In the genomic region with DNA sequence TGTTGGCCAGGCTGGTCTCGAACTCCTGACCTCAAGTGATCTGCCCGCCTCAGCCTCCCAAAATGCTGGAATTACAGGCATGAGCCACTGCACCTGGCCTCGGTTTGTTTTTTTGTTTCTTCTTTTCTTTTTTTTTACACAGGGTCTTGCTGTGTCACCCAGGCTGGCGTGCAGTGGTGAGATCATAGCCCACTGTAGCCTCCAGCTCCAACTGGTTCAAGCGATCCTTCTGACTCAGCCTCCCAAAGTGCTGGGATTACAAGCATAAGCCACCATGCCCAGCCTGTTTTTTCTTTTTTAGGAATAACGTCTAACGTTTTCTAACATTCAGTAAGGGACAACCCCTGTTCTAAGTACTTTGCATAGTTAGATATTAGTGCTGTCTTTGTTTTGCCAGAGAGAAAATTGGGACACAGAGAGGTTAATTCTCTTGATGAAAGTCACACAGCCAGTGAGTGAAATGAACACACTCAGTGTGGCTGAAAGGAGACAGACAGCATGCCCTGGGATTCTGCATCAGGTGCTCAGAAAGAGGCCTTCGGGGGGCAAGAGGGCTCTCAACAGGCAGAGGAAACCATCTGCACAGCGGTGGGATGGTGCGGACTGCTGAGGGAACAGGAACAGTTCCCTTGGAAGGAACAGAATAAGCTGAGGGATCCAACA, we compare ENCODE assay signal across 16 cellular contexts. TPM values are rescaled to one million over a fixed set of nuclear protein-coding genes. Genes with fewer than 3 reads are reported as not detected.
"Had no signal": no experiment of that assay in that cellular context is flagged by ENCODE, and none has a peak within 500 bp of the region (broad histone marks: within the 10 kb centered on the region; RNA-seq: fewer than 3 reads in every experiment).

No MANE protein-coding gene starts in this region.

- H3K27ac Mint-ChIP-seq: stimulated activated naive CD8-positive, alpha-beta T cell treated with anti-CD3 and anti-CD28 coated beads, Interleukin-15, Interleukin-2, amounts not matched to agents 100 ng/mL and 50 ng/mL, for 24 hours had no signal

- H3K4me3 Mint-ChIP-seq: stimulated activated naive CD8-positive, alpha-beta T cell treated with anti-CD3 and anti-CD28 coated beads, Interleukin-15, Interleukin-2, amounts not matched to agents 100 ng/mL and 50 ng/mL, for 24 hours had no signal

- DNase-seq: effector CD4-positive, alpha-beta T cell; foreskin melanocyte; heart left ventricle; islet precursor cell; mammary epithelial cell; mucosa of descending colon; naive thymus-derived CD8-positive, alpha-beta T cell; sigmoid colon; stimulated activated CD4-positive, alpha-beta T cell treated with anti-CD3 and anti-CD28 coated beads, Interleukin-2, amount 100 ng/mL, for 24 hours had no signal

- H3K36me3 ChIP-seq: neutrophil, sigmoid colon had no signal

- H3K27me3 ChIP-seq: heart left ventricle, sigmoid colon, tibial nerve had no signal

- ATAC-seq: heart left ventricle; left lobe of liver; mucosa of descending colon; naive thymus-derived CD8-positive, alpha-beta T cell had no signal

- H3K27ac ChIP-seq: coronary artery, heart left ventricle, neutrophil, sigmoid colon, skin epidermis, tibial nerve had no signal

- H3K4me3 ChIP-seq: coronary artery, heart left ventricle, mucosa of descending colon, sigmoid colon, skin epidermis, tibial nerve had no signal

- H3K27me3 Mint-ChIP-seq: naive thymus-derived CD8-positive, alpha-beta T cell; stimulated activated naive CD8-positive, alpha-beta T cell treated with anti-CD3 and anti-CD28 coated beads, Interleukin-15, Interleukin-2, amounts not matched to agents 100 ng/mL and 50 ng/mL, for 24 hours had no signal

- H3K9me3 Mint-ChIP-seq: naive thymus-derived CD8-positive, alpha-beta T cell; stimulated activated naive CD8-positive, alpha-beta T cell treated with anti-CD3 and anti-CD28 coated beads, Interleukin-15, Interleukin-2, amounts not matched to agents 100 ng/mL and 50 ng/mL, for 24 hours had no signal

- H3K9me3 ChIP-seq: heart left ventricle, mucosa of descending colon, neutrophil, sigmoid colon, tibial nerve had no signal

RNA-seq across cellular contexts. Expression of a gene that starts 59.9 kb away (rescaled TPM):
- total RNA-seq: naive thymus-derived CD8-positive, alpha-beta T cell had no signal
- polyA plus RNA-seq: mammary epithelial cell; naive thymus-derived CD8-positive, alpha-beta T cell; neural cell had no signal
